Comparison of ENCODE assay signal across 20 cellular contexts in the genomic region with DNA sequence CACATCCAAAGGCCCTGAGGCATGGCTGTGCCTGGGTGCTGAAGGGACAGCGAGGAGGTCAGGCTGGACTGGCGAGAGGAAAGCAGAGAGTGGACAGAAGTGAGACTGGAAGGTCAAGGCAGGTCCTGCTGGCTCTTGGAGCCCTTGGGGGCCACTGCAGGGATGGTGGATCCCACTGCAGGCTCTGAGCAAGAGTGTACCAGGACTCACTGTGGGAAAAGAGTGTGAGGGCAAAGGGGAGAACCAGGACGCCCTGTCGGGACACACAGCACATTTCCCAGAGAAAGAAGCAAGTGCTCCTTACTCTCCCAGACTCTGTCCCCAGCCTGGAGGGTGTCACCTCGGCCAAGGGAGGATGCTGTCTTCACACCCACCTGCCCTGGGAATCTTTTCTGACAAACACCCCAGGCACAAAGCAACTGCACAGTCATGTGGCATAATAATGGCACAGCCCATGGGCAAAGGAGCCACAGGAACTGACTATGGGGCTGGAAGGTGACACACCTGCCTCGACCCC.
DNase-seq lines count a peak whose midpoint lies in the region; ATAC-seq and TF ChIP-seq lines count a peak whose summit lies in the region.
"Had no signal": no experiment of that assay in that cellular context is flagged by ENCODE, and none has a peak within 500 bp of the region (broad histone marks: within the 10 kb centered on the region; RNA-seq: fewer than 3 reads in every experiment).

No MANE protein-coding gene starts in this region.

- peaks cover 0 to 20% (median 0%) of the 10 kb centered on the region in 3 donors for H3K36me3 Mint-ChIP-seq in naive thymus-derived CD8-positive, alpha-beta T cell
- H3K36me3 Mint-ChIP-seq: CD8-positive, alpha-beta T cell had no signal

- 89 to 92% methylated on average over 6 of the region's 6 CpGs for WGBS in testis, 2 donors

- H3K27ac ChIP-seq in HEK293 (ENCODE audit: extremely low read depth, low read depth, low read length) (no peak overlapping the region), RWPE2 (ENCODE audit: poor library complexity, severe bottlenecking) (no peak overlapping the region), testis (no peak overlapping the region)
- H3K27ac ChIP-seq: BLaER1 treated with 17β-estradiol and CSF1 and Interleukin-3, amounts not matched to agents 10 nM and 100 nM; SJCRH30 had no signal

- CTCF ChIA-PET in HEK293 (lab: Yijun Ruan, JAX): interaction anchor here (0.6 kb wide), 1 partner anchor 839 kb away, joined by 3 read pairs; no protein-coding TSS in a partner anchor

- H3K4me3 Mint-ChIP-seq in naive thymus-derived CD8-positive, alpha-beta T cell: no peak overlapping the region
- H3K4me3 Mint-ChIP-seq: CD8-positive, alpha-beta T cell had no signal

- POLR2A ChIA-PET in HEK293 (lab: Yijun Ruan, JAX): no interaction called here
- POLR2A ChIA-PET in naive thymus-derived CD8-positive, alpha-beta T cell (lab: Charles Lee): no interaction called here

- no peak for TF ChIP-seq POLR2A in testis (IDR thresholded peaks at IDR 0.05)

- H3K4me1 ChIP-seq in HEK293 (ENCODE audit: control insufficient read depth, insufficient read depth, low read length): peaks cover 2% of the 10 kb centered on the region; the same call in 1 of the 2 replicates
- peaks cover 23% of the 10 kb centered on the region for H3K4me1 ChIP-seq in RWPE2 (ENCODE audit: insufficient read depth, poor library complexity, severe bottlenecking)
- no peaks in the 10 kb centered on the region for H3K4me1 ChIP-seq in testis

- H3K9me3 Mint-ChIP-seq in naive thymus-derived CD8-positive, alpha-beta T cell: peaks cover 2 to 19% (median 10%) of the 10 kb centered on the region in 9 donors

- no peak overlapping the region for H3K27ac Mint-ChIP-seq in naive thymus-derived CD8-positive, alpha-beta T cell
- H3K27ac Mint-ChIP-seq: CD8-positive, alpha-beta T cell had no signal

- no peak for TF ChIP-seq CTCF in HEK293 (tag by site-specific recombination; IDR thresholded peaks at IDR 0.05)
- TF ChIP-seq CTCF in RWPE2 (IDR thresholded peaks at IDR 0.05; ENCODE audit: poor library complexity, severe bottlenecking): no peak
- TF ChIP-seq CTCF in testis (IDR thresholded peaks at IDR 0.05): no peak

- no peaks in the 10 kb centered on the region for H3K27me3 ChIP-seq in RWPE2 (ENCODE audit: insufficient read depth, poor library complexity, severe bottlenecking)
- H3K27me3 ChIP-seq in testis: no peaks in the 10 kb centered on the region
- H3K27me3 ChIP-seq: SJCRH30 had no signal

- ATAC-seq in RWPE2 (ENCODE audit: low read depth): no peak
- ATAC-seq in naive thymus-derived CD8-positive, alpha-beta T cell: no peak
- ATAC-seq: CD8-positive, alpha-beta T cell; Panc1 had no signal

- H3K27me3 Mint-ChIP-seq in naive thymus-derived CD8-positive, alpha-beta T cell: peaks cover 11 to 43% (median 21%) of the 10 kb centered on the region in 5 donors

- peaks cover 0 to 3% (median under 1%) of the 10 kb centered on the region in 4 donors for H3K4me1 Mint-ChIP-seq in naive thymus-derived CD8-positive, alpha-beta T cell

- H3K9me3 ChIP-seq in HEK293 (ENCODE audit: control insufficient read depth, insufficient read depth, low read depth, low read length) (no peaks in the 10 kb centered on the region), RWPE2 (ENCODE audit: severe bottlenecking) (no peaks in the 10 kb centered on the region), testis (no peaks in the 10 kb centered on the region)

- H3K4me3 ChIP-seq in HEK293 (ENCODE audit: low read depth, low read length): no peak overlapping the region
- no peak overlapping the region for H3K4me3 ChIP-seq in RWPE2 (ENCODE audit: severe bottlenecking)
- no peak overlapping the region for H3K4me3 ChIP-seq in testis
- H3K4me3 ChIP-seq: BLaER1 treated with 17β-estradiol and CSF1 and Interleukin-3, amounts not matched to agents 10 nM and 100 nM; SJCRH30 had no signal

- no peaks in the 10 kb centered on the region for H3K36me3 ChIP-seq in HEK293 (ENCODE audit: control insufficient read depth in 2 of 2, insufficient read depth in 1 of 2, low read length in 2 of 2)
- no peaks in the 10 kb centered on the region for H3K36me3 ChIP-seq in RWPE2 (ENCODE audit: low read depth)
- no peaks in the 10 kb centered on the region for H3K36me3 ChIP-seq in testis (ENCODE audit: low read depth, missing control alignments)
- H3K36me3 ChIP-seq: BLaER1 treated with 17β-estradiol and CSF1 and Interleukin-3, amounts not matched to agents 10 nM and 100 nM; SJCRH30 had no signal

- peak; percentile 23 for DNase-seq in RWPE2 (ENCODE audit: low spot score)
- DNase-seq in mesenteric fat pad (ENCODE audit: low spot score): peak; percentile 60
- DNase-seq in testis: peak; percentile 6
- DNase-seq in Kasumi-1 (lab: John Stamatoyannopoulos, UW): no peak
- DNase-seq in NK-92 treated with Interleukin-12 subunit alpha and Interleukin-12 subunit beta, amount 100 ng/mL, for 24 hours (lab: John Stamatoyannopoulos, UW): no peak
- no peak for DNase-seq in naive thymus-derived CD8-positive, alpha-beta T cell
- DNase-seq: CD8-positive, alpha-beta T cell; GF-D8; IMR-90; MV-4-11; NCI-H1105 treated with DMSO at 0.1 percent for 48 hours; NCI-H1694; NCI-H2081; NCI-H2171; NCI-H345; NCI-H774; SJCRH30 had no signal

- intact Hi-C loops in testis (cut with DNase I; ENCODE audit: low total_unique reads): no loop called here

TF ChIP-seq in HEK293, 187 proteins besides CTCF, POLR2A, EP300 and RAD21:
- TF ChIP-seq, protein P1, sequence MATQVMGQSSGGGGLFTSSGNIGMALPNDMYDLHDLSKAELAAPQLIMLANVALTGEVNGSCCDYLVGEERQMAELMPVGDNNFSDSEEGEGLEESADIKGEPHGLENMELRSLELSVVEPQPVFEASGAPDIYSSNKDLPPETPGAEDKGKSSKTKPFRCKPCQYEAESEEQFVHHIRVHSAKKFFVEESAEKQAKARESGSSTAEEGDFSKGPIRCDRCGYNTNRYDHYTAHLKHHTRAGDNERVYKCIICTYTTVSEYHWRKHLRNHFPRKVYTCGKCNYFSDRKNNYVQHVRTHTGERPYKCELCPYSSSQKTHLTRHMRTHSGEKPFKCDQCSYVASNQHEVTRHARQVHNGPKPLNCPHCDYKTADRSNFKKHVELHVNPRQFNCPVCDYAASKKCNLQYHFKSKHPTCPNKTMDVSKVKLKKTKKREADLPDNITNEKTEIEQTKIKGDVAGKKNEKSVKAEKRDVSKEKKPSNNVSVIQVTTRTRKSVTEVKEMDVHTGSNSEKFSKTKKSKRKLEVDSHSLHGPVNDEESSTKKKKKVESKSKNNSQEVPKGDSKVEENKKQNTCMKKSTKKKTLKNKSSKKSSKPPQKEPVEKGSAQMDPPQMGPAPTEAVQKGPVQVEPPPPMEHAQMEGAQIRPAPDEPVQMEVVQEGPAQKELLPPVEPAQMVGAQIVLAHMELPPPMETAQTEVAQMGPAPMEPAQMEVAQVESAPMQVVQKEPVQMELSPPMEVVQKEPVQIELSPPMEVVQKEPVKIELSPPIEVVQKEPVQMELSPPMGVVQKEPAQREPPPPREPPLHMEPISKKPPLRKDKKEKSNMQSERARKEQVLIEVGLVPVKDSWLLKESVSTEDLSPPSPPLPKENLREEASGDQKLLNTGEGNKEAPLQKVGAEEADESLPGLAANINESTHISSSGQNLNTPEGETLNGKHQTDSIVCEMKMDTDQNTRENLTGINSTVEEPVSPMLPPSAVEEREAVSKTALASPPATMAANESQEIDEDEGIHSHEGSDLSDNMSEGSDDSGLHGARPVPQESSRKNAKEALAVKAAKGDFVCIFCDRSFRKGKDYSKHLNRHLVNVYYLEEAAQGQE (tag by site-specific recombination; IDR thresholded peaks at IDR 0.05): 0 out of 2 replicates have a peak, but pooled peaks have one; percentile 22
- TF ChIP-seq ZNF660 (tag by site-specific recombination; IDR thresholded peaks at IDR 0.05): no peak
- no peak for TF ChIP-seq GLIS1 (tag by site-specific recombination; IDR thresholded peaks at IDR 0.05)
- no peak for TF ChIP-seq ZBTB48 (tag by site-specific recombination; IDR thresholded peaks at IDR 0.05)
- TF ChIP-seq, protein P2, sequence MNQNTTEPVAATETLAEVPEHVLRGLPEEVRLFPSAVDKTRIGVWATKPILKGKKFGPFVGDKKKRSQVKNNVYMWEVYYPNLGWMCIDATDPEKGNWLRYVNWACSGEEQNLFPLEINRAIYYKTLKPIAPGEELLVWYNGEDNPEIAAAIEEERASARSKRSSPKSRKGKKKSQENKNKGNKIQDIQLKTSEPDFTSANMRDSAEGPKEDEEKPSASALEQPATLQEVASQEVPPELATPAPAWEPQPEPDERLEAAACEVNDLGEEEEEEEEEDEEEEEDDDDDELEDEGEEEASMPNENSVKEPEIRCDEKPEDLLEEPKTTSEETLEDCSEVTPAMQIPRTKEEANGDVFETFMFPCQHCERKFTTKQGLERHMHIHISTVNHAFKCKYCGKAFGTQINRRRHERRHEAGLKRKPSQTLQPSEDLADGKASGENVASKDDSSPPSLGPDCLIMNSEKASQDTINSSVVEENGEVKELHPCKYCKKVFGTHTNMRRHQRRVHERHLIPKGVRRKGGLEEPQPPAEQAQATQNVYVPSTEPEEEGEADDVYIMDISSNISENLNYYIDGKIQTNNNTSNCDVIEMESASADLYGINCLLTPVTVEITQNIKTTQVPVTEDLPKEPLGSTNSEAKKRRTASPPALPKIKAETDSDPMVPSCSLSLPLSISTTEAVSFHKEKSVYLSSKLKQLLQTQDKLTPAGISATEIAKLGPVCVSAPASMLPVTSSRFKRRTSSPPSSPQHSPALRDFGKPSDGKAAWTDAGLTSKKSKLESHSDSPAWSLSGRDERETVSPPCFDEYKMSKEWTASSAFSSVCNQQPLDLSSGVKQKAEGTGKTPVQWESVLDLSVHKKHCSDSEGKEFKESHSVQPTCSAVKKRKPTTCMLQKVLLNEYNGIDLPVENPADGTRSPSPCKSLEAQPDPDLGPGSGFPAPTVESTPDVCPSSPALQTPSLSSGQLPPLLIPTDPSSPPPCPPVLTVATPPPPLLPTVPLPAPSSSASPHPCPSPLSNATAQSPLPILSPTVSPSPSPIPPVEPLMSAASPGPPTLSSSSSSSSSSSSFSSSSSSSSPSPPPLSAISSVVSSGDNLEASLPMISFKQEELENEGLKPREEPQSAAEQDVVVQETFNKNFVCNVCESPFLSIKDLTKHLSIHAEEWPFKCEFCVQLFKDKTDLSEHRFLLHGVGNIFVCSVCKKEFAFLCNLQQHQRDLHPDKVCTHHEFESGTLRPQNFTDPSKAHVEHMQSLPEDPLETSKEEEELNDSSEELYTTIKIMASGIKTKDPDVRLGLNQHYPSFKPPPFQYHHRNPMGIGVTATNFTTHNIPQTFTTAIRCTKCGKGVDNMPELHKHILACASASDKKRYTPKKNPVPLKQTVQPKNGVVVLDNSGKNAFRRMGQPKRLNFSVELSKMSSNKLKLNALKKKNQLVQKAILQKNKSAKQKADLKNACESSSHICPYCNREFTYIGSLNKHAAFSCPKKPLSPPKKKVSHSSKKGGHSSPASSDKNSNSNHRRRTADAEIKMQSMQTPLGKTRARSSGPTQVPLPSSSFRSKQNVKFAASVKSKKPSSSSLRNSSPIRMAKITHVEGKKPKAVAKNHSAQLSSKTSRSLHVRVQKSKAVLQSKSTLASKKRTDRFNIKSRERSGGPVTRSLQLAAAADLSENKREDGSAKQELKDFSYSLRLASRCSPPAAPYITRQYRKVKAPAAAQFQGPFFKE (tag by site-specific recombination; IDR thresholded peaks at IDR 0.05; ENCODE audit: borderline replicate concordance): no peak
TF ChIP-seq in HEK293: peak in this region for 1.

Comparison
In these comparisons a context has a peak if more than half of its experiments do, and no peak if none do; other contexts are left out.
1. DNase-seq: peak in RWPE2 (single experiment), mesenteric fat pad (single experiment) and testis (single experiment); none in Kasumi-1 (0 of 2), NK-92 treated with Interleukin-12 subunit alpha and Interleukin-12 subunit beta, amount 100 ng/mL, for 24 hours (single experiment) and naive thymus-derived CD8-positive, alpha-beta T cell (0 of 10).